8 cellular contexts compared by ENCODE assay signal in the genomic region with DNA sequence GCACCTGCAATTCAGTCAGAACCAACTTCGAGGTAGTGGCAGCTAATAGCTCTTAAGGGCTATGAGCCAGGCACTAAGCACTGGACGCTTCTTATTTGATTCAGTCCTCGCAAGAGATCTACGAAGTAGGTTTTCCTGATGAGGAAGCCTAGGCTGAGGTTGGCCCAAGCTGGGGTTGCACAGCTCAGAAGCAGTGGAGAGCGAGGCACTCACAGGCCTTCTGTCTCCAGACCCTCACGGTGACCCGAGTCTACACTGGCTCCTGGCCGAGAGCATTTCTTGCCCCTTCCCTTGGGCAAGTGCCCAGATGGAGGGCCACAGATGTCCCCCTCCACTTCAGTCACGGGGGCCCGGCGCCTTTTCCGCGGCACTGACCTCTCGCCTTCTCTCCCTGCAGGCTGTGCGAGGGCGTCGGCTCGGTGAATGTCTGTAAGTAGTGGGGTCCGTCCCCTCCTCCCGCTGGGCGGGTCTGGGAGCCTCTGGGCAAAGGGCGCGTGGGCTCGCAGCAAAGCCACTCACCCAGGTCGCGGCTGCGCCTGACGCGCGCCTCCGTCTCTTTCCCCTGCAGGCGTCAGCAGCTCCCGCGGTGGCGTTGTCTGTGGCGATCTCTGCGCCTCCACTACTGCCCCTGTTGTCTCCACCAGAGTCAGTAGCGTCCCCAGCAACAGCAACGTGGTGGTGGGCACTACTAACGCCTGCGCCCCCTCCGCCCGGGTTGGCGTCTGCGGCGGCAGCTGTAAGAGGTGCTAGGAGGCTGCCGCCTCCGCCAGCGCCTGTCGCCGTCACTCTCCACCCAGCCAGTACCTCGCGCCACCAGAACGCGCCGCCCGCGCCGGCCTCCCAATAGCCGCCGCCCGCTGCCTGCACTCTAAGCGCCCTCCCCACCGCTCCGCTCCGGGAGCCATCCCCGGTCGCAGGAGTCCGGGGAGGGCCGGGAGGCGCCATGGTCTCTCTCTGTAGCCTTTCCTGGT. TPM values are rescaled to one million over a fixed set of nuclear protein-coding genes. Genes with fewer than 3 reads are reported as not detected.
DNase-seq lines count a peak whose midpoint lies in the region; ATAC-seq, FAIRE-seq and TF ChIP-seq lines count a peak whose summit lies in the region.

No MANE protein-coding gene starts in this region.

- ATAC-seq in activated CD4-positive, alpha-beta T cell treated with anti-CD3 and anti-CD28 coated beads for 36 hours, result peak; percentile 89
- peak; percentile 76 for ATAC-seq in RWPE2 (ENCODE audit: low read depth)
- no peak for ATAC-seq in GM21825 (IDR thresholded peaks at IDR 0.05; ENCODE audit: unreplicated experiment)

- H3K27me3 Mint-ChIP-seq in activated CD4-positive, alpha-beta T cell treated with anti-CD3 and anti-CD28 coated beads for 36 hours, result peaks cover 51% of the 10 kb centered on the region

- POLR2A ChIA-PET in activated CD4-positive, alpha-beta T cell treated with anti-CD3 and anti-CD28 coated beads for 36 hours (lab: Charles Lee), result no interaction called here

- no peaks in the 10 kb centered on the region for H3K9me3 Mint-ChIP-seq in activated CD4-positive, alpha-beta T cell treated with anti-CD3 and anti-CD28 coated beads for 36 hours (ENCODE audit: low read depth)

- H3K9me3 ChIP-seq in RWPE2 (ENCODE audit: severe bottlenecking), result no peaks in the 10 kb centered on the region

- no peaks in the 10 kb centered on the region for H3K36me3 Mint-ChIP-seq in activated CD4-positive, alpha-beta T cell treated with anti-CD3 and anti-CD28 coated beads for 36 hours (ENCODE audit: low read depth)

- H3K27ac ChIP-seq in RWPE2 (ENCODE audit: poor library complexity, severe bottlenecking) (no peak overlapping the region), skin epidermis (peak overlapping the region in 7 of 21 experiments; percentile 9 to 69 (median 48))

- DNase-seq in activated CD4-positive, alpha-beta T cell treated with anti-CD3 and anti-CD28 coated beads for 36 hours, result peak; percentile 76
- no peak for DNase-seq in activated CD4-positive, alpha-beta T cell treated with anti-CD3 and anti-CD28 coated beads for 4 hours
- DNase-seq in RWPE2 (ENCODE audit: low spot score) (no peak), bronchial epithelial cell (ENCODE audit: low read depth) (peak; percentile 31), iris pigment epithelial cell (ENCODE audit: low read depth) (peak; percentile 31), KG1 (lab: John Stamatoyannopoulos, UW) (no peak)

- intact Hi-C loops in activated CD4-positive, alpha-beta T cell treated with anti-CD3 and anti-CD28 coated beads for 36 hours (cut with DNase I, micrococcal nuclease), result no loop called here

- CTCF ChIA-PET in activated CD4-positive, alpha-beta T cell treated with anti-CD3 and anti-CD28 coated beads for 36 hours (lab: Charles Lee), result interaction anchor here (0.5 to 2.3 kb wide), 10 partner anchors 8 to 421 kb away, joined by 3 to 10 read pairs (median 5); no protein-coding TSS in a partner anchor

- no peak for FAIRE-seq in bronchial epithelial cell (lab: Jason Lieb, UNC)

- H3K4me3 ChIP-seq in RWPE2 (ENCODE audit: severe bottlenecking) (peak overlapping the region; percentile 25), bronchial epithelial cell (ENCODE audit: low read depth, low read length) (peak overlapping the region; percentile 39), skin epidermis (peak overlapping the region in 6 of 7 experiments; percentile 2 to 41 (median 30))

- H3K4me1 Mint-ChIP-seq in activated CD4-positive, alpha-beta T cell treated with anti-CD3 and anti-CD28 coated beads for 36 hours, result peaks cover 16% of the 10 kb centered on the region

- no peaks in the 10 kb centered on the region for H3K27me3 ChIP-seq in RWPE2 (ENCODE audit: insufficient read depth, poor library complexity, severe bottlenecking)
- H3K27me3 ChIP-seq in bronchial epithelial cell (ENCODE audit: control insufficient read depth, insufficient read depth, low read length), result no peaks in the 10 kb centered on the region

- H3K36me3 ChIP-seq in RWPE2 (ENCODE audit: low read depth) (no peaks in the 10 kb centered on the region), bronchial epithelial cell (ENCODE audit: control insufficient read depth, insufficient read depth, low read length) (no peaks in the 10 kb centered on the region)

- TF ChIP-seq CTCF in RWPE2 (IDR thresholded peaks at IDR 0.05; ENCODE audit: poor library complexity, severe bottlenecking) (no peak), bronchial epithelial cell (IDR thresholded peaks at IDR 0.05; ENCODE audit: insufficient read depth, low read length, severe bottlenecking) (peak; percentile 22)

- H3K27ac Mint-ChIP-seq in activated CD4-positive, alpha-beta T cell treated with anti-CD3 and anti-CD28 coated beads for 36 hours, result no peak overlapping the region

- no peaks in the 10 kb centered on the region for H3K4me1 ChIP-seq in RWPE2 (ENCODE audit: insufficient read depth, poor library complexity, severe bottlenecking)

- peak overlapping the region; percentile 26 for H3K4me3 Mint-ChIP-seq in activated CD4-positive, alpha-beta T cell treated with anti-CD3 and anti-CD28 coated beads for 36 hours

RNA-seq across cellular contexts. Expression of a gene that starts 13.1 kb away (rescaled TPM):
- not detected for total RNA-seq in activated CD4-positive, alpha-beta T cell treated with anti-CD3 and anti-CD28 coated beads for 36 hours
- total RNA-seq in bronchial epithelial cell, result 0.13 TPM in 1 of 2 replicates, not detected in the other

RNA-seq across cellular contexts. Expression of a gene that starts 16.8 kb away (rescaled TPM):
- total RNA-seq in activated CD4-positive, alpha-beta T cell treated with anti-CD3 and anti-CD28 coated beads for 36 hours, result not detected
- total RNA-seq in bronchial epithelial cell, result 0.13 and 0.26 TPM in 2 replicates

RNA-seq across cellular contexts. Expression of a gene that starts 33.7 kb away (rescaled TPM):
- total RNA-seq in activated CD4-positive, alpha-beta T cell treated with anti-CD3 and anti-CD28 coated beads for 36 hours, result not detected
- 0.26 TPM in 2 replicates for total RNA-seq in bronchial epithelial cell

RNA-seq across cellular contexts. Expression of a gene that starts 59.2 kb away (rescaled TPM):
- total RNA-seq in activated CD4-positive, alpha-beta T cell treated with anti-CD3 and anti-CD28 coated beads for 36 hours, result not detected
- total RNA-seq in bronchial epithelial cell, result not detected in 2 replicates

Comparison
In these comparisons a context has a peak if more than half of its experiments do, and no peak if none do; other contexts are left out.
1. DNase-seq: peak in activated CD4-positive, alpha-beta T cell treated with anti-CD3 and anti-CD28 coated beads for 36 hours (single experiment), bronchial epithelial cell (single experiment) and iris pigment epithelial cell (single experiment); none in activated CD4-positive, alpha-beta T cell treated with anti-CD3 and anti-CD28 coated beads for 4 hours (0 of 2), RWPE2 (single experiment) and KG1 (single experiment).
2. Peak in every context shown above with its lines, with median percentiles within 50 percentile points of each other: H3K4me3 ChIP-seq.